Comparison of ENCODE assay signal across 18 cellular contexts in genomic region chr2:46181306-46181705, GRCh38.
"Had no signal": no experiment of that assay in that cellular context is flagged by ENCODE, and none has a peak within 500 bp of the region (broad histone marks: within the 10 kb centered on the region; RNA-seq: fewer than 3 reads in every experiment).

No MANE protein-coding gene starts in this region.

- H3K4me3 ChIP-seq: esophagus muscularis mucosa, gastrocnemius medialis, right atrium auricular region, smooth muscle cell, vagina had no signal

- H3K27me3 ChIP-seq: esophagus muscularis mucosa, gastrocnemius medialis, right atrium auricular region, vagina had no signal

- FAIRE-seq: endometrium, kidney had no signal

- H3K9me3 Mint-ChIP-seq: immature natural killer cell, neural crest cell, type B pancreatic cell had no signal

- ATAC-seq: gastrocnemius medialis; left ventricle myocardium superior; naive thymus-derived CD4-positive, alpha-beta T cell had no signal

- DNase-seq: effector memory CD4-positive, alpha-beta T cell; gastrocnemius medialis; immature natural killer cell; kidney; left cardiac atrium; left ventricle myocardium superior; mammary epithelial cell; naive thymus-derived CD4-positive, alpha-beta T cell; stimulated activated CD4-positive, alpha-beta T cell treated with anti-CD3 and anti-CD28 coated beads, Interleukin-2, amount 100 ng/mL, for 48 hours; stimulated activated naive CD4-positive, alpha-beta T cell treated with Interleukin-2 at 50 U/mL for 16 hours had no signal

- H3K27ac Mint-ChIP-seq: type B pancreatic cell had no signal

- H3K27ac ChIP-seq: epithelial cell of prostate, esophagus muscularis mucosa, gastrocnemius medialis, vagina had no signal

- H3K27me3 Mint-ChIP-seq: naive thymus-derived CD4-positive, alpha-beta T cell; type B pancreatic cell had no signal

- H3K4me3 Mint-ChIP-seq: immature natural killer cell; naive thymus-derived CD4-positive, alpha-beta T cell; neural crest cell; type B pancreatic cell had no signal

- H3K36me3 ChIP-seq: gastrocnemius medialis, vagina had no signal

- H3K9me3 ChIP-seq: esophagus muscularis mucosa, gastrocnemius medialis, right atrium auricular region, vagina had no signal

- H3K4me2 ChIP-seq: smooth muscle cell had no signal
